ENCODE assay signal across 36 cellular contexts in genomic region chr1:3344395-3344794, GRCh38.
DNase-seq lines count a peak whose midpoint lies in the region; ATAC-seq, FAIRE-seq and TF ChIP-seq lines count a peak whose summit lies in the region.
"Had no signal": no experiment of that assay in that cellular context is flagged by ENCODE, and none has a peak within 500 bp of the region (broad histone marks: within the 10 kb centered on the region; RNA-seq: fewer than 3 reads in every experiment).

No MANE protein-coding gene starts in this region.

- POLR2A ChIA-PET in HepG2 (lab: Yijun Ruan, JAX) = no interaction called here
- POLR2A ChIA-PET in HEK293 (lab: Yijun Ruan, JAX) = no interaction called here
- POLR2A ChIA-PET in CD4-positive, alpha-beta T cell (lab: Charles Lee) = no interaction called here

- TF ChIP-seq EP300 in HepG2 (IDR thresholded peaks at IDR 0.05; ENCODE audit: low read depth in 2 of 2, low read length in 2 of 2) (no peak), HepG2 (CRISPR knock-in tag; IDR thresholded peaks at IDR 0.05; ENCODE audit: borderline replicate concordance) (no peak)

- H3K4me1 Mint-ChIP-seq in neural crest cell (peaks cover 26% of the 10 kb centered on the region), progenitor cell of endocrine pancreas (ENCODE audit: low read depth) (peaks cover 39% of the 10 kb centered on the region)
- no peaks in the 10 kb centered on the region for H3K4me1 Mint-ChIP-seq in CD4-positive, alpha-beta T cell (ENCODE audit: low read depth)
- H3K4me1 Mint-ChIP-seq: B cell; CD14-positive monocyte; CD4-positive, alpha-beta memory T cell; CD4-positive, CD25-positive, alpha-beta regulatory T cell; CD8-positive, alpha-beta memory T cell had no signal

- H3K27ac ChIP-seq in HepG2 (ENCODE audit: extremely low read length, insufficient read depth, low read length) (no peak overlapping the region), right lobe of liver (no peak overlapping the region), HEK293 (ENCODE audit: extremely low read depth, low read depth, low read length) (no peak overlapping the region), SJCRH30 (no peak overlapping the region), right atrium auricular region (no peak overlapping the region)
- no peak overlapping the region for H3K27ac ChIP-seq in CD4-positive, alpha-beta T cell (ENCODE audit: low read depth, low read length)
- H3K27ac ChIP-seq: 22Rv1; A549; BLaER1; BLaER1 treated with 17β-estradiol and CSF1 and Interleukin-3, amounts not matched to agents 10 nM and 100 nM; C4-2B had no signal

- H3K4me3 Mint-ChIP-seq in neural crest cell (peak overlapping the region; percentile 40), progenitor cell of endocrine pancreas (ENCODE audit: low read depth) (no peak overlapping the region)
- H3K4me3 Mint-ChIP-seq in CD4-positive, alpha-beta T cell = no peak overlapping the region
- H3K4me3 Mint-ChIP-seq: B cell; CD14-positive monocyte; CD4-positive, alpha-beta memory T cell; CD4-positive, CD25-positive, alpha-beta regulatory T cell; CD8-positive, alpha-beta memory T cell; CD8-positive, alpha-beta T cell had no signal

- H3K9ac ChIP-seq in HepG2 (ENCODE audit: insufficient read depth, low read depth, low read length) = no peak overlapping the region
- H3K9ac ChIP-seq: BLaER1; BLaER1 treated with 17β-estradiol and CSF1 and Interleukin-3, amounts not matched to agents 10 nM and 100 nM had no signal

- CTCF ChIA-PET in HepG2 (lab: Yijun Ruan, JAX; ENCODE audit: low intra/inter-chr PET ratio, low total read pairs) (no interaction called here), HEK293 (lab: Yijun Ruan, JAX) (no interaction called here)
- CTCF ChIA-PET in CD4-positive, alpha-beta T cell (lab: Charles Lee) = no interaction called here

- H3K36me3 Mint-ChIP-seq in neural crest cell (ENCODE audit: low read depth) = peaks cover 29% of the 10 kb centered on the region
- H3K36me3 Mint-ChIP-seq in progenitor cell of endocrine pancreas (ENCODE audit: insufficient read depth) = peaks cover 23% of the 10 kb centered on the region
- no peaks in the 10 kb centered on the region for H3K36me3 Mint-ChIP-seq in CD4-positive, alpha-beta T cell (ENCODE audit: low read depth)
- H3K36me3 Mint-ChIP-seq: CD14-positive monocyte; CD4-positive, CD25-positive, alpha-beta regulatory T cell; CD8-positive, alpha-beta memory T cell; CD8-positive, alpha-beta T cell had no signal

- DNase-seq in HepG2 (ENCODE audit: low spot score) (no peak), right lobe of liver (no peak), neural crest cell (ENCODE audit: low read depth, low spot score) (no peak), progenitor cell of endocrine pancreas (ENCODE audit: low spot score, unreplicated experiment) (no peak), SJCRH30 (no peak), right atrium auricular region (ENCODE audit: low spot score) (no peak)
- no peak for DNase-seq in CD4-positive, alpha-beta T cell
- DNase-seq: 8988T; ACHN; AML-193; BE2C; C1 segment of cervical spinal cord; Caco-2; Calu3; CD4-positive, alpha-beta memory T cell; CD4-positive, CD25-positive, alpha-beta regulatory T cell; CD8-positive, alpha-beta memory T cell; CD8-positive, alpha-beta T cell; COR-L47; DMS 273 treated with DMSO at 0.1 percent for 48 hours; DMS153; DMS53; DMS79; DMS79 treated with DMSO at 0.1 percent for 48 hours; DND-41; EL had no signal

- H3K4me2 ChIP-seq in HepG2 (ENCODE audit: low read depth, low read length) = no peak overlapping the region
- H3K4me2 ChIP-seq: A549; BLaER1; BLaER1 treated with 17β-estradiol and CSF1 and Interleukin-3, amounts not matched to agents 10 nM and 100 nM had no signal

- H3K9me3 Mint-ChIP-seq in neural crest cell (peaks cover 13% of the 10 kb centered on the region), progenitor cell of endocrine pancreas (ENCODE audit: low read depth) (peaks cover 14% of the 10 kb centered on the region)
- H3K9me3 Mint-ChIP-seq in CD4-positive, alpha-beta T cell = peaks cover 3% of the 10 kb centered on the region

- H3K9me3 ChIP-seq in HepG2 (ENCODE audit: low read length) (peaks cover 9% of the 10 kb centered on the region), right lobe of liver (no peaks in the 10 kb centered on the region), HEK293 (ENCODE audit: control insufficient read depth, insufficient read depth, low read depth, low read length) (peaks cover 2% of the 10 kb centered on the region), SJCRH30 (replicated peaks) (peaks cover 13% of the 10 kb centered on the region), right atrium auricular region (peaks cover 0 to 22% of the 10 kb centered on the region in 2 donors)
- peaks cover 22% of the 10 kb centered on the region for H3K9me3 ChIP-seq in CD4-positive, alpha-beta T cell (ENCODE audit: control insufficient read depth, low read length)
- H3K9me3 ChIP-seq: BE2C, Caco-2 had no signal

- H3K27me3 Mint-ChIP-seq in neural crest cell (ENCODE audit: low read depth) (no peaks in the 10 kb centered on the region), progenitor cell of endocrine pancreas (no peaks in the 10 kb centered on the region)
- H3K27me3 Mint-ChIP-seq in CD4-positive, alpha-beta T cell = no peaks in the 10 kb centered on the region
- H3K27me3 Mint-ChIP-seq: B cell; CD4-positive, alpha-beta memory T cell had no signal

- no peak for TF ChIP-seq RAD21 in HepG2 (CRISPR knock-in tag; IDR thresholded peaks at IDR 0.05)

- H3K27me3 ChIP-seq in HepG2 (ENCODE audit: control insufficient read depth in 1 of 2, insufficient read depth in 2 of 2, low read length in 2 of 2) = no peaks in the 10 kb centered on the region
- no peaks in the 10 kb centered on the region for H3K27me3 ChIP-seq in right lobe of liver
- no peaks in the 10 kb centered on the region for H3K27me3 ChIP-seq in CD4-positive, alpha-beta T cell (ENCODE audit: control insufficient read depth, insufficient read depth, low read length)
- no peaks in the 10 kb centered on the region for H3K27me3 ChIP-seq in SJCRH30
- H3K27me3 ChIP-seq in right atrium auricular region = no peaks in the 10 kb centered on the region
- H3K27me3 ChIP-seq: BE2C had no signal

- ATAC-seq in HepG2 (no peak), right lobe of liver (no peak)
- ATAC-seq in CD4-positive, alpha-beta T cell (ENCODE audit: poor library complexity) = no peak
- ATAC-seq: A549; CD8-positive, alpha-beta T cell had no signal

- no peak overlapping the region for H2AFZ ChIP-seq in HepG2 (ENCODE audit: low read length)

- H3K36me3 ChIP-seq in HepG2 (replicated peaks in 1 of 2; ENCODE audit: control insufficient read depth in 1 of 2, insufficient read depth in 2 of 2, low read length in 2 of 2) (no peaks in the 10 kb centered on the region), right lobe of liver (no peaks in the 10 kb centered on the region), HEK293 (ENCODE audit: control insufficient read depth in 2 of 2, insufficient read depth in 1 of 2, low read length in 2 of 2) (no peaks in the 10 kb centered on the region), SJCRH30 (no peaks in the 10 kb centered on the region), right atrium auricular region (no peaks in the 10 kb centered on the region)
- H3K36me3 ChIP-seq: BE2C; BLaER1; BLaER1 treated with 17β-estradiol and CSF1 and Interleukin-3, amounts not matched to agents 10 nM and 100 nM had no signal

- H3K4me3 ChIP-seq in HepG2 (replicated peaks in 1 of 3; ENCODE audit: insufficient read depth in 1 of 3, low read depth in 2 of 3, low read length in 3 of 3) = no peak overlapping the region
- H3K4me3 ChIP-seq in right lobe of liver = no peak overlapping the region
- H3K4me3 ChIP-seq in HEK293 (ENCODE audit: low read depth, low read length) = no peak overlapping the region
- H3K4me3 ChIP-seq in SJCRH30 = no peak overlapping the region
- H3K4me3 ChIP-seq in right atrium auricular region = no peak overlapping the region
- H3K4me3 ChIP-seq: A549; BLaER1 treated with 17β-estradiol and CSF1 and Interleukin-3, amounts not matched to agents 10 nM and 100 nM had no signal

- no peak for TF ChIP-seq POLR2A in HepG2 (IDR thresholded peaks at IDR 0.05; ENCODE audit: insufficient read depth in 1 of 2, low read depth in 2 of 2, low read length in 2 of 2)
- no peak for TF ChIP-seq POLR2A in right lobe of liver (IDR thresholded peaks at IDR 0.05)

- intact Hi-C loops in HepG2 (cut with micrococcal nuclease; ENCODE audit: unreplicated experiment) = no loop called here
- intact Hi-C loops in right lobe of liver (cut with DNase I) = no loop called here
- intact Hi-C loops in CD4-positive, alpha-beta T cell (cut with DNase I, micrococcal nuclease) = no loop called here

- no peaks in the 10 kb centered on the region for H4K20me1 ChIP-seq in HepG2 (ENCODE audit: insufficient read depth, low read length)

- peaks cover 63% of the 10 kb centered on the region for H3K4me1 ChIP-seq in HepG2 (ENCODE audit: insufficient read depth, low read length)
- H3K4me1 ChIP-seq in right lobe of liver = no peaks in the 10 kb centered on the region
- no peaks in the 10 kb centered on the region for H3K4me1 ChIP-seq in HEK293 (ENCODE audit: control insufficient read depth, insufficient read depth, low read length)
- H3K4me1 ChIP-seq in SJCRH30 = peaks cover 17% of the 10 kb centered on the region
- H3K4me1 ChIP-seq in right atrium auricular region = peaks cover 0 to 22% of the 10 kb centered on the region in 2 donors
- H3K4me1 ChIP-seq: A549, BE2C had no signal

- no TSS peak for BruUV-seq in HepG2 (replicated peaks; lab: Mats Ljungman, UMichigan)

- in situ Hi-C loops in HepG2 (cut with HindIII; ENCODE audit: extremely low pct_ligation_motif_present, low pct_unique_long_range_greater_than_20kb) = no loop called here

- FAIRE-seq in HepG2 (lab: Jason Lieb, UNC) = no peak
- FAIRE-seq: A204.1, A549, D721Med had no signal

- peaks cover 4% of the 10 kb centered on the region for H3K79me2 ChIP-seq in HepG2 (ENCODE audit: insufficient read depth, low read length)

- TF ChIP-seq CTCF in HepG2 (CRISPR knock-in tag; IDR thresholded peaks at IDR 0.05) (no peak), right lobe of liver (IDR thresholded peaks at IDR 0.05) (no peak), HEK293 (tag by site-specific recombination; IDR thresholded peaks at IDR 0.05) (no peak), neural crest cell (conservative IDR thresholded peaks at IDR 0.05) (no peak), progenitor cell of endocrine pancreas (IDR thresholded peaks at IDR 0.05; ENCODE audit: unreplicated experiment) (no peak), right atrium auricular region (IDR thresholded peaks at IDR 0.05) (no peak)
- TF ChIP-seq CTCF in CD4-positive, alpha-beta T cell (IDR thresholded peaks at IDR 0.05) = no peak

- H3K27ac Mint-ChIP-seq in neural crest cell (ENCODE audit: unreplicated experiment) (no peak overlapping the region), progenitor cell of endocrine pancreas (peak overlapping the region; percentile 16)
- no peak overlapping the region for H3K27ac Mint-ChIP-seq in CD4-positive, alpha-beta T cell
- H3K27ac Mint-ChIP-seq: B cell; CD14-positive monocyte; CD4-positive, CD25-positive, alpha-beta regulatory T cell; CD8-positive, alpha-beta memory T cell; CD8-positive, alpha-beta T cell had no signal

Comparison
In these comparisons a context has a peak if more than half of its experiments do, and no peak if none do; other contexts are left out.
1. Of the 63 proteins assayed by ChIP-seq in both HepG2 and HEK293: peak only in HepG2: ZNF280D; only in HEK293: SETDB1 and ZNF580; in both: none; in neither: 60.